ENCODE assay signal across 8 cellular contexts in genomic region chr9:87662808-87663528, GRCh38.
A peak's percentile ranks its signal among the peaks of the same experiment; 100 is the strongest.
DNase-seq lines count a peak whose midpoint lies in the region; ATAC-seq, FAIRE-seq and TF ChIP-seq lines count a peak whose summit lies in the region.

No MANE protein-coding gene starts in this region.

- in situ Hi-C loops in HepG2 (cut with HindIII; ENCODE audit: extremely low pct_ligation_motif_present, low pct_unique_long_range_greater_than_20kb), result loop anchor here (5.0 to 25.0 kb wide), 3 partner anchors 168 to 1251 kb away; partner anchors contain the start of gene DAPK1

- no peaks in the 10 kb centered on the region for H4K20me1 ChIP-seq in KMS-11 (ENCODE audit: insufficient read depth)
- no peaks in the 10 kb centered on the region for H4K20me1 ChIP-seq in HepG2 (ENCODE audit: insufficient read depth, low read length)

- H3K4me2 ChIP-seq in KMS-11 (no peak overlapping the region), HepG2 (ENCODE audit: low read depth, low read length) (no peak overlapping the region)

- no peak for TF ChIP-seq POLR2A in HepG2 (IDR thresholded peaks at IDR 0.05; ENCODE audit: insufficient read depth in 1 of 2, low read depth in 2 of 2, low read length in 2 of 2)

- POLR2A ChIA-PET in HepG2 (lab: Yijun Ruan, JAX), result no interaction called here

- H3K36me3 ChIP-seq in KMS-11 (ENCODE audit: insufficient read depth) (no peaks in the 10 kb centered on the region), HepG2 (replicated peaks in 1 of 2; ENCODE audit: control insufficient read depth in 1 of 2, insufficient read depth in 2 of 2, low read length in 2 of 2) (peaks cover 12 to 24% of the 10 kb centered on the region in 2 experiments; a peak in 4 of 5 replicates)

- H3K9ac ChIP-seq in KMS-11 (no peak overlapping the region), HepG2 (ENCODE audit: insufficient read depth, low read depth, low read length) (no peak overlapping the region)

- CTCF ChIA-PET in HepG2 (lab: Yijun Ruan, JAX; ENCODE audit: low intra/inter-chr PET ratio, low total read pairs), result interaction anchor here (1.1 to 3.4 kb wide), 4 partner anchors 164 to 338 kb away, joined by 3 to 41 read pairs (median 5); no protein-coding TSS in a partner anchor

- H3K79me2 ChIP-seq in KMS-11 (ENCODE audit: insufficient read depth, low read depth) (no peaks in the 10 kb centered on the region), HepG2 (ENCODE audit: insufficient read depth, low read length) (no peaks in the 10 kb centered on the region)

- no peak overlapping the region for H3K27ac ChIP-seq in KMS-11
- H3K27ac ChIP-seq in HepG2 (ENCODE audit: extremely low read length, insufficient read depth, low read length), result no peak overlapping the region

- intact Hi-C loops in HepG2 (cut with micrococcal nuclease; ENCODE audit: unreplicated experiment), result loop anchor here (1.0 to 5.0 kb wide), 2 partner anchors 166 to 326 kb away; partner anchors contain the start of gene DAPK1

- no peaks in the 10 kb centered on the region for H3K27me3 ChIP-seq in KMS-11 (ENCODE audit: insufficient read depth, low read depth)
- no peaks in the 10 kb centered on the region for H3K27me3 ChIP-seq in HepG2 (ENCODE audit: control insufficient read depth in 1 of 2, insufficient read depth in 2 of 2, low read length in 2 of 2)

- no peak overlapping the region for H3K4me3 ChIP-seq in GM12865 (ENCODE audit: low read depth, low read length)
- H3K4me3 ChIP-seq in KMS-11 (IDR thresholded peaks at IDR 0.05; ENCODE audit: insufficient read depth, low read depth, low read length), result no peak overlapping the region
- H3K4me3 ChIP-seq in HepG2 (replicated peaks in 1 of 3; ENCODE audit: insufficient read depth in 1 of 3, low read depth in 2 of 3, low read length in 3 of 3), result no peak overlapping the region

- TF ChIP-seq EP300 in HepG2 (IDR thresholded peaks at IDR 0.05; ENCODE audit: low read depth in 2 of 2, low read length in 2 of 2), result no peak
- TF ChIP-seq EP300 in HepG2 (CRISPR knock-in tag; IDR thresholded peaks at IDR 0.05; ENCODE audit: borderline replicate concordance), result no peak

- WGBS in HepG2 (ENCODE audit: low lambda C conversion rate), result 74% methylated on average over 11 of the region's 11 CpGs

- TF ChIP-seq RAD21 in HepG2 (CRISPR knock-in tag; IDR thresholded peaks at IDR 0.05), result peak; percentile 86

- peak; percentile 57 for FAIRE-seq in HepG2 (lab: Jason Lieb, UNC)

- ATAC-seq in HepG2, result peak; percentile 88

- no TSS peak for BruUV-seq in HepG2 (replicated peaks; lab: Mats Ljungman, UMichigan)

- no peak overlapping the region for H2AFZ ChIP-seq in KMS-11 (ENCODE audit: low read depth)
- H2AFZ ChIP-seq in HepG2 (ENCODE audit: low read length), result no peak overlapping the region

- H3K9me3 ChIP-seq in HepG2 (ENCODE audit: low read length), result peaks cover 11% of the 10 kb centered on the region; the same call in 1 of the 2 replicates

- H3K4me1 ChIP-seq in KMS-11 (ENCODE audit: low read depth, poor library complexity, severe bottlenecking) (no peaks in the 10 kb centered on the region), HepG2 (ENCODE audit: insufficient read depth, low read length) (no peaks in the 10 kb centered on the region)

- DNase-seq in GM12865 (ENCODE audit: low read depth) (peak; percentile 75), T-helper 9 cell (peak; percentile 29), cerebellum (ENCODE audit: low spot score) (peak; percentile 43), HepG2 (ENCODE audit: low spot score) (peak; percentile 41), NCI-H2227 (lab: John Stamatoyannopoulos, UW; ENCODE audit: unreplicated experiment) (no peak), D341Med (ENCODE audit: low spot score) (no peak)
- peak; percentile 15 to 74 (median 44) for DNase-seq in stimulated activated CD4-positive, alpha-beta T cell treated with anti-CD3 and anti-CD28 coated beads, TNF-alpha, amount 100 ng/mL, for 24 hours (ENCODE audit: low read depth in 3 of 3)

- TF ChIP-seq CTCF in GM12865 (IDR thresholded peaks at IDR 0.05; ENCODE audit: insufficient read depth, low read depth, low read length, missing control alignments) (peak; percentile 85), KMS-11 (conservative IDR thresholded peaks at IDR 0.05; ENCODE audit: low read depth, low read length) (peak; percentile 54), HepG2 (CRISPR knock-in tag; IDR thresholded peaks at IDR 0.05) (peak; percentile 95)

TF ChIP-seq in HepG2, 621 proteins besides CTCF, POLR2A, EP300 and RAD21 (continues in another document):
- TF ChIP-seq ISL2 (CRISPR knock-in tag; IDR thresholded peaks at IDR 0.05) (no peak), GATA4 (IDR thresholded peaks at IDR 0.05; ENCODE audit: borderline replicate concordance, low read depth) (no peak), ZNF614 (CRISPR knock-in tag; IDR thresholded peaks at IDR 0.05; ENCODE audit: borderline replicate concordance) (no peak), ZBTB1 (CRISPR knock-in tag; IDR thresholded peaks at IDR 0.05; ENCODE audit: borderline replicate concordance) (no peak), GMEB1 (CRISPR knock-in tag; IDR thresholded peaks at IDR 0.05; ENCODE audit: borderline replicate concordance) (no peak), ZNF788 (CRISPR knock-in tag; IDR thresholded peaks at IDR 0.05; ENCODE audit: borderline replicate concordance) (no peak), ZFP62 (CRISPR knock-in tag; IDR thresholded peaks at IDR 0.05) (no peak), NCOA2 (CRISPR knock-in tag; IDR thresholded peaks at IDR 0.05) (no peak)
- TF ChIP-seq, protein P1, sequence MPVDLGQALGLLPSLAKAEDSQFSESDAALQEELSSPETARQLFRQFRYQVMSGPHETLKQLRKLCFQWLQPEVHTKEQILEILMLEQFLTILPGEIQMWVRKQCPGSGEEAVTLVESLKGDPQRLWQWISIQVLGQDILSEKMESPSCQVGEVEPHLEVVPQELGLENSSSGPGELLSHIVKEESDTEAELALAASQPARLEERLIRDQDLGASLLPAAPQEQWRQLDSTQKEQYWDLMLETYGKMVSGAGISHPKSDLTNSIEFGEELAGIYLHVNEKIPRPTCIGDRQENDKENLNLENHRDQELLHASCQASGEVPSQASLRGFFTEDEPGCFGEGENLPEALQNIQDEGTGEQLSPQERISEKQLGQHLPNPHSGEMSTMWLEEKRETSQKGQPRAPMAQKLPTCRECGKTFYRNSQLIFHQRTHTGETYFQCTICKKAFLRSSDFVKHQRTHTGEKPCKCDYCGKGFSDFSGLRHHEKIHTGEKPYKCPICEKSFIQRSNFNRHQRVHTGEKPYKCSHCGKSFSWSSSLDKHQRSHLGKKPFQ (CRISPR knock-in tag; IDR thresholded peaks at IDR 0.05; ENCODE audit: insufficient replicate concordance), result no peak
- TF ChIP-seq, protein P2, sequence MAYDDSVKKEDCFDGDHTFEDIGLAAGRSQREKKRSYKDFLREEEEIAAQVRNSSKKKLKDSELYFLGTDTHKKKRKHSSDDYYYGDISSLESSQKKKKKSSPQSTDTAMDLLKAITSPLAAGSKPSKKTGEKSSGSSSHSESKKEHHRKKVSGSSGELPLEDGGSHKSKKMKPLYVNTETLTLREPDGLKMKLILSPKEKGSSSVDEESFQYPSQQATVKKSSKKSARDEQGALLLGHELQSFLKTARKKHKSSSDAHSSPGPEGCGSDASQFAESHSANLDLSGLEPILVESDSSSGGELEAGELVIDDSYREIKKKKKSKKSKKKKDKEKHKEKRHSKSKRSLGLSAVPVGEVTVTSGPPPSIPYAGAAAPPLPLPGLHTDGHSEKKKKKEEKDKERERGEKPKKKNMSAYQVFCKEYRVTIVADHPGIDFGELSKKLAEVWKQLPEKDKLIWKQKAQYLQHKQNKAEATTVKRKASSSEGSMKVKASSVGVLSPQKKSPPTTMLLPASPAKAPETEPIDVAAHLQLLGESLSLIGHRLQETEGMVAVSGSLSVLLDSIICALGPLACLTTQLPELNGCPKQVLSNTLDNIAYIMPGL (CRISPR knock-in tag; IDR thresholded peaks at IDR 0.05; ENCODE audit: borderline replicate concordance in 1 of 2, low read depth in 1 of 2), result 0 out of 4 replicates have a peak, but pooled peaks have one; percentile 23 to 48

Comparison
In these comparisons a context has a peak if more than half of its experiments do, and no peak if none do; other contexts are left out.
1. DNase-seq: peak in GM12865 (single experiment), T-helper 9 cell (single experiment), cerebellum (single experiment), HepG2 (single experiment) and stimulated activated CD4-positive, alpha-beta T cell treated with anti-CD3 and anti-CD28 coated beads, TNF-alpha, amount 100 ng/mL, for 24 hours (3 of 3); none in NCI-H2227 (single experiment) and D341Med (single experiment).
2. Peak in every context shown above with its lines, with median percentiles within 50 percentile points of each other: CTCF ChIP-seq.